30 cellular contexts compared by ENCODE assay signal in the genomic region with DNA sequence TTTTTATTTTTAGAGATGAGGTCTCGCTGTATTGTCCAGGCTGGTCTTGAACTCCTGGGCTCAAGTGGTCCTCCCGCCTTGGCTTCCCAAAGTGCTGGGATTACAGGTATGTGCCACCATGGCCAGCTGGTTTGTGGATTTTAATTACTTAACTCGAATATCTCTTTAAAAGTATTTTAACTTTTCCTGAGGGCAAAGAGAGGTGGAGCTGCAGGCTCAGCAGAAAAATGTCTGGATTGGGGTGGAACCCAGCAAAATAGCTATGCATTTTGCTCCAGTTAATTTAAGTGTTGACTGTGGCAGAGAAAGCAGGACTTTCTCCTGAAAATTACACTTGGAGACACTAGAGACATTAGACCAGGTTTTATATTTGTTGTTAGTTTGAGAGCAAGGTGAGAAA. TPM values are rescaled to one million over a fixed set of nuclear protein-coding genes. Genes with fewer than 3 reads are reported as not detected.
DNase-seq lines count a peak whose midpoint lies in the region; ATAC-seq and TF ChIP-seq lines count a peak whose summit lies in the region.
"Had no signal": no experiment of that assay in that cellular context is flagged by ENCODE, and none has a peak within 500 bp of the region (broad histone marks: within the 10 kb centered on the region; RNA-seq: fewer than 3 reads in every experiment).

No MANE protein-coding gene starts in this region.

- TF ChIP-seq CTCF in MCF 10A (IDR thresholded peaks at IDR 0.05; ENCODE audit: unreplicated experiment) (no peak), mammary epithelial cell (conservative IDR thresholded peaks at IDR 0.05 in 1 of 2, IDR thresholded peaks at IDR 0.05 in 1 of 2; ENCODE audit: extremely low read depth in 1 of 2, insufficient read depth in 1 of 2, low read depth in 1 of 2, low read length in 2 of 2) (no peak), psoas muscle (IDR thresholded peaks at IDR 0.05) (no peak), upper lobe of right lung (IDR thresholded peaks at IDR 0.05) (no peak)

- H3K79me2 ChIP-seq in mammary epithelial cell (ENCODE audit: insufficient read depth, low read length), result no peaks in the 10 kb centered on the region

- H2AFZ ChIP-seq in mammary epithelial cell (ENCODE audit: low read depth, low read length), result no peak overlapping the region

- H3K4me3 ChIP-seq in mammary epithelial cell (replicated peaks in 1 of 3; ENCODE audit: insufficient read depth in 1 of 3, low read depth in 2 of 3, low read length in 3 of 3), result no peak overlapping the region
- H3K4me3 ChIP-seq in psoas muscle, result peak overlapping the region; percentile 55
- no peak overlapping the region for H3K4me3 ChIP-seq in upper lobe of right lung
- H3K4me3 ChIP-seq: tibial artery had no signal

- H3K4me1 ChIP-seq in mammary epithelial cell (ENCODE audit: insufficient read depth, low read length) (no peaks in the 10 kb centered on the region), psoas muscle (peaks cover 36% of the 10 kb centered on the region), upper lobe of right lung (peaks cover 44% of the 10 kb centered on the region)

- H3K9ac ChIP-seq in mammary epithelial cell (ENCODE audit: insufficient read depth, low read length), result no peak overlapping the region

- TF ChIP-seq POLR2A in erythroblast (IDR thresholded peaks at IDR 0.05; ENCODE audit: low read length), result no peak

- H3K4me1 Mint-ChIP-seq in MCF 10A (ENCODE audit: insufficient read depth, unreplicated experiment), result peaks cover 47% of the 10 kb centered on the region

- BruUV-seq in MCF 10A (replicated peaks; lab: Mats Ljungman, UMichigan) (no TSS peak), mammary epithelial cell (replicated peaks; lab: Mats Ljungman, UMichigan) (no TSS peak)

- 60% methylated on average over 3 of the region's 3 CpGs for WGBS in mammary epithelial cell (ENCODE audit: low coverage, missing lambda C conversion rate)
- 77 to 84% (median 78%) methylated on average over 3 of the region's 3 CpGs for WGBS in psoas muscle, 3 donors

- H3K4me2 ChIP-seq in mammary epithelial cell (ENCODE audit: insufficient read depth, low read depth, low read length), result no peak overlapping the region

- in situ Hi-C loops in mammary epithelial cell (cut with MboI; ENCODE audit: low sequenced_read_pairs in 2 of 2), result no loop called here

- no peaks in the 10 kb centered on the region for H3K36me3 ChIP-seq in mammary epithelial cell (ENCODE audit: insufficient read depth, low read length)
- no peaks in the 10 kb centered on the region for H3K36me3 ChIP-seq in psoas muscle (ENCODE audit: insufficient read depth in 1 of 2, low read depth in 1 of 2)
- H3K36me3 ChIP-seq in upper lobe of right lung, result no peaks in the 10 kb centered on the region

- ATAC-seq in psoas muscle, result no peak
- ATAC-seq in upper lobe of right lung, result no peak
- no peak for ATAC-seq in GM21447 (IDR thresholded peaks at IDR 0.05; ENCODE audit: unreplicated experiment)
- no peak for ATAC-seq in GM21723 (IDR thresholded peaks at IDR 0.05; ENCODE audit: unreplicated experiment)
- ATAC-seq: stimulated activated naive CD8-positive, alpha-beta T cell treated with anti-CD3 and anti-CD28 coated beads, Interleukin-15, amount 100 ng/mL, for 72 hours had no signal

- H3K27me3 ChIP-seq in mammary epithelial cell (ENCODE audit: insufficient read depth, low read length) (no peaks in the 10 kb centered on the region), psoas muscle (ENCODE audit: insufficient read depth in 3 of 3, low read length in 2 of 3) (no peaks in the 10 kb centered on the region), upper lobe of right lung (no peaks in the 10 kb centered on the region)
- H3K27me3 ChIP-seq: tibial artery had no signal

- DNase-seq in MCF 10A (ENCODE audit: unreplicated experiment), result no peak
- no peak for DNase-seq in mammary epithelial cell
- peak; percentile 39 to 45 for DNase-seq in erythroblast (lab: John Stamatoyannopoulos, UW)
- DNase-seq in psoas muscle, result no peak
- no peak for DNase-seq in upper lobe of right lung
- DNase-seq in SIG-M5 treated with dmso at 0.1 percent for 504 hours (lab: John Stamatoyannopoulos, UW; ENCODE audit: unreplicated experiment), result no peak
- DNase-seq: activated B cell treated with CpG ODN at 0.5 μM for 24 hours; activated effector memory CD4-positive, alpha-beta T cell treated with anti-CD3 and anti-CD28 coated beads, Interleukin-2, amount 50 U/mL, for 16 hours; activated T-cell treated with anti-CD3 and anti-CD28 coated beads, Interleukin-2, amount 50 U/mL, for 24 hours; Calu3; DND-41; HCEC 1CT; IMR-90; NCI-H1048; NCI-H1694 treated with DMSO at 0.1 percent for 48 hours; NCI-H510A; retina; RPMI8226; small intestine; stimulated activated CD4-positive, alpha-beta T cell treated with anti-CD3 and anti-CD28 coated beads, Interleukin-1b, Interleukin-23, amount 100 ng/mL, for 48 hours; stimulated activated naive CD8-positive, alpha-beta T cell treated with anti-CD3 and anti-CD28 coated beads, Interleukin-15, amount 100 ng/mL, for 72 hours had no signal

- H4K20me1 ChIP-seq in mammary epithelial cell (ENCODE audit: insufficient read depth, low read length), result no peaks in the 10 kb centered on the region

- no peaks in the 10 kb centered on the region for H3K36me3 Mint-ChIP-seq in MCF 10A (ENCODE audit: insufficient read depth, unreplicated experiment)
- H3K36me3 Mint-ChIP-seq: activated naive CD8-positive, alpha-beta T cell had no signal

- H3K4me3 Mint-ChIP-seq in MCF 10A (ENCODE audit: unreplicated experiment), result no peak overlapping the region
- H3K4me3 Mint-ChIP-seq: activated B cell treated with CpG ODN at 0.5 μM for 24 hours; activated naive CD8-positive, alpha-beta T cell; activated T-cell treated with anti-CD3 and anti-CD28 coated beads, Interleukin-2, amount 50 U/mL, for 24 hours; nephron; stimulated activated naive CD8-positive, alpha-beta T cell treated with anti-CD3 and anti-CD28 coated beads, Interleukin-15, amount 100 ng/mL, for 72 hours had no signal

- CTCF ChIA-PET in MCF 10A (lab: Yijun Ruan, JAX) (interaction anchor here (0.5 to 0.7 kb wide), 5 partner anchors 23 to 265 kb away, joined by 3 to 4 read pairs (median 3); no protein-coding TSS in a partner anchor), mammary epithelial cell (lab: Charles Lee; ENCODE audit: low non-redundant PET) (no interaction called here)

- H3K27me3 Mint-ChIP-seq in MCF 10A (ENCODE audit: insufficient read depth, unreplicated experiment), result peaks cover 11% of the 10 kb centered on the region

- no peak overlapping the region for H3K27ac ChIP-seq in mammary epithelial cell (ENCODE audit: insufficient read depth, low read depth, low read length)
- peak overlapping the region; percentile 93 for H3K27ac ChIP-seq in psoas muscle
- peak overlapping the region; percentile 70 for H3K27ac ChIP-seq in upper lobe of right lung
- H3K27ac ChIP-seq: 22Rv1, tibial artery had no signal

- H3K27ac Mint-ChIP-seq in MCF 10A (ENCODE audit: low read depth, unreplicated experiment), result peak overlapping the region; percentile 35
- H3K27ac Mint-ChIP-seq: activated B cell treated with CpG ODN at 0.5 μM for 24 hours; activated naive CD8-positive, alpha-beta T cell; activated T-cell treated with anti-CD3 and anti-CD28 coated beads, Interleukin-2, amount 50 U/mL, for 24 hours; stimulated activated naive CD8-positive, alpha-beta T cell treated with anti-CD3 and anti-CD28 coated beads, Interleukin-15, amount 100 ng/mL, for 72 hours had no signal

- H3K9me3 Mint-ChIP-seq in MCF 10A (ENCODE audit: unreplicated experiment), result no peaks in the 10 kb centered on the region
- H3K9me3 Mint-ChIP-seq: activated B cell treated with CpG ODN at 0.5 μM for 24 hours; activated T-cell treated with anti-CD3 and anti-CD28 coated beads, Interleukin-2, amount 50 U/mL, for 24 hours; stimulated activated naive CD8-positive, alpha-beta T cell treated with anti-CD3 and anti-CD28 coated beads, Interleukin-15, amount 100 ng/mL, for 72 hours had no signal

- dilution Hi-C loops in mammary epithelial cell (cut with HindIII; ENCODE audit: low sequenced_read_pairs), result no loop called here

- H3K9me3 ChIP-seq in mammary epithelial cell (replicated peaks; ENCODE audit: insufficient read depth, low read length), result no peaks in the 10 kb centered on the region
- H3K9me3 ChIP-seq in psoas muscle, result no peaks in the 10 kb centered on the region
- no peaks in the 10 kb centered on the region for H3K9me3 ChIP-seq in upper lobe of right lung
- H3K9me3 ChIP-seq: tibial artery had no signal

- POLR2A ChIA-PET in MCF 10A (lab: Yijun Ruan, JAX), result interaction anchor here (0.5 to 2.3 kb wide), 7 partner anchors 11 to 212 kb away, joined by 3 to 16 read pairs (median 3); a partner anchor contains a TSS

- intact Hi-C loops in MCF 10A (cut with micrococcal nuclease), result no loop called here
- intact Hi-C loops in mammary epithelial cell (cut with micrococcal nuclease), result loop anchor here (5.0 kb wide), 1 partner anchor 102 kb away; no protein-coding TSS in a partner anchor
- intact Hi-C loops in psoas muscle (cut with DNase I), result loop anchor here in 1 of 2 donors (5.0 kb wide), 1 partner anchor 62 kb away; a partner anchor contains a TSS
- intact Hi-C loops in upper lobe of right lung (cut with DNase I), result no loop called here

RNA-seq across cellular contexts. Expression of a gene that starts 35.5 kb away (rescaled TPM):
- total RNA-seq in MCF 10A (2022) (not detected in 2 replicates), mammary epithelial cell (not detected), psoas muscle (under 1 TPM in 1 of 4 donors, not detected in 3; 0.19 TPM), upper lobe of right lung (0.55 TPM)
- polyA plus RNA-seq in mammary epithelial cell (0.09 TPM), psoas muscle (under 1 TPM in 1 of 3 donors, not detected in 2; 0.04 TPM)
- polyA minus RNA-seq in mammary epithelial cell, result 0.67 TPM
- total RNA-seq: Calu3; endothelial cell of umbilical vein; T-helper 1 cell treated with Interleukin-12 subunit alpha and Interleukin-12 subunit beta and Interleukin-4 antibody, amounts not matched to agents 30 ng/mL and 1 ng/mL, for 36 hours had no signal
- polyA plus RNA-seq: IMR-90, liver had no signal

Comparison
In these comparisons a context has a peak if more than half of its experiments do, and no peak if none do; other contexts are left out.
1. DNase-seq: peak in erythroblast (2 of 2); none in MCF 10A (single experiment), mammary epithelial cell (single experiment), psoas muscle (0 of 2), upper lobe of right lung (single experiment) and SIG-M5 treated with dmso at 0.1 percent for 504 hours (single experiment).